ENCODE assay signal across 12 cellular contexts in the genomic region with DNA sequence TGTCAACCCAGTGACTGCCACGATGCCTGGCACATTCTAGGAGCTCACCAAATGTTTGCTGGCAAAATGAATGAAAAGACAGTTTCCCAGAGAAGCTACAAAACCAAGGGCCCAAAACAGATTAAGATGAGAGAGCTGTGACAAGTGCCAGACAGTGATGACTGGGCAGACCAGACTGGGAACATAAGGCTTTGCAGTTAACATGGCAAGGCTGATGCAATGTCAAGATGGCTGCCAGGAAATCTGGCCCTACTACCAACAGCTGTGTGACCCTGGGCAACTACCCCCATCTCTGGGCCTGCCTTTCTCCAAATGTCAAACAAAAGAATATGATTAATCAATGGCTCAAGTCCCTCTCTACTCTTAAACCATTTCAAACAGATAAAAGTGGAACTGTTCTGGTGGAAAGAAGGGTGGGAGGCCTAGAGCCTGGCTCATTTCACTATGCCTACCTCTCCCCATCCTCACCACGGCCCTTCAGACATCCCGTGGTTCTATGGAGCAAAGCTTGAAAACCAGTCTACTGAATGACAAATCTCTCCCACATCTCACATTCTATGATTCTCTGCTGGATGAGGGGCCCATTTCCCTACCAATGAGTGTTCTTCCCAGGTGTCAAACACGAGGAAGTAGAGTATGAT. TPM values are rescaled to one million over a fixed set of nuclear protein-coding genes. Genes with fewer than 3 reads are reported as not detected.
DNase-seq lines count a peak whose midpoint lies in the region; ATAC-seq and TF ChIP-seq lines count a peak whose summit lies in the region.
"Had no signal": no experiment of that assay in that cellular context is flagged by ENCODE, and none has a peak within 500 bp of the region (broad histone marks: within the 10 kb centered on the region; RNA-seq: fewer than 3 reads in every experiment).

No MANE protein-coding gene starts in this region.

- peak overlapping the region; percentile 75 for H3K27ac Mint-ChIP-seq in activated T-cell treated with anti-CD3 and anti-CD28 coated beads, Interleukin-2, amount 50 U/mL, for 72 hours
- peak overlapping the region; percentile 50 for H3K27ac Mint-ChIP-seq in activated B cell treated with CpG ODN at 0.5 μM for 24 hours
- peak overlapping the region; percentile 93 to 94 for H3K27ac Mint-ChIP-seq in stimulated activated naive CD8-positive, alpha-beta T cell treated with anti-CD3 and anti-CD28 coated beads, Interleukin-15, amount 100 ng/mL, for 72 hours

- H3K27me3 ChIP-seq in BE2C: no peaks in the 10 kb centered on the region
- H3K27me3 ChIP-seq: testis had no signal

- peaks cover 6 to 16% of the 10 kb centered on the region in 2 donors for H3K36me3 Mint-ChIP-seq in activated T-cell treated with anti-CD3 and anti-CD28 coated beads, Interleukin-2, amount 50 U/mL, for 72 hours (ENCODE audit: insufficient read depth in 2 of 2)
- peaks cover 73% of the 10 kb centered on the region for H3K36me3 Mint-ChIP-seq in activated B cell treated with CpG ODN at 0.5 μM for 24 hours (ENCODE audit: low read depth)

- H3K4me1 Mint-ChIP-seq in activated T-cell treated with anti-CD3 and anti-CD28 coated beads, Interleukin-2, amount 50 U/mL, for 72 hours (ENCODE audit: low read depth): peaks cover 28% of the 10 kb centered on the region
- H3K4me1 Mint-ChIP-seq in activated B cell treated with CpG ODN at 0.5 μM for 24 hours: peaks cover 67% of the 10 kb centered on the region
- H3K4me1 Mint-ChIP-seq in stimulated activated naive CD8-positive, alpha-beta T cell treated with anti-CD3 and anti-CD28 coated beads, Interleukin-15, amount 100 ng/mL, for 72 hours: peaks cover 40% of the 10 kb centered on the region

- intact Hi-C loops in activated B cell treated with CpG ODN at 0.5 μM for 24 hours (cut with micrococcal nuclease): no loop called here

- H3K4me3 Mint-ChIP-seq in activated T-cell treated with anti-CD3 and anti-CD28 coated beads, Interleukin-2, amount 50 U/mL, for 72 hours: no peak overlapping the region
- no peak overlapping the region for H3K4me3 Mint-ChIP-seq in activated B cell treated with CpG ODN at 0.5 μM for 24 hours
- no peak overlapping the region for H3K4me3 Mint-ChIP-seq in stimulated activated naive CD8-positive, alpha-beta T cell treated with anti-CD3 and anti-CD28 coated beads, Interleukin-15, amount 100 ng/mL, for 72 hours
- H3K4me3 Mint-ChIP-seq: HFFc6; naive thymus-derived CD4-positive, alpha-beta T cell had no signal

- peak in 1 of 2 donors; percentile 24 for DNase-seq in activated T-cell treated with anti-CD3 and anti-CD28 coated beads, Interleukin-2, amount 50 U/mL, for 72 hours
- no peak for DNase-seq in activated T-cell treated with anti-CD3 and anti-CD28 coated beads, Interleukin-2, amount 50 U/mL, for 1 hour
- DNase-seq in activated B cell treated with CpG ODN at 0.5 μM for 24 hours: no peak
- DNase-seq in fibroblast of mammary gland (ENCODE audit: low read depth): peak; percentile 24
- peak in 1 of 2 donors; percentile 22 for DNase-seq in stimulated activated naive CD8-positive, alpha-beta T cell treated with anti-CD3 and anti-CD28 coated beads, Interleukin-15, amount 100 ng/mL, for 72 hours
- no peak for DNase-seq in BE2C
- DNase-seq: HFFc6; naive thymus-derived CD4-positive, alpha-beta T cell; NCI-H1105 treated with DMSO at 0.1 percent for 48 hours; testis had no signal

- no peaks in the 10 kb centered on the region for H3K27me3 Mint-ChIP-seq in activated T-cell treated with anti-CD3 and anti-CD28 coated beads, Interleukin-2, amount 50 U/mL, for 72 hours (ENCODE audit: low read depth)
- H3K27me3 Mint-ChIP-seq in activated B cell treated with CpG ODN at 0.5 μM for 24 hours: no peaks in the 10 kb centered on the region
- no peaks in the 10 kb centered on the region for H3K27me3 Mint-ChIP-seq in stimulated activated naive CD8-positive, alpha-beta T cell treated with anti-CD3 and anti-CD28 coated beads, Interleukin-15, amount 100 ng/mL, for 72 hours
- H3K27me3 Mint-ChIP-seq: naive thymus-derived CD4-positive, alpha-beta T cell had no signal

- peaks cover 17% of the 10 kb centered on the region for H3K36me3 ChIP-seq in BE2C

- no peaks in the 10 kb centered on the region for H3K4me1 ChIP-seq in BE2C

- no peaks in the 10 kb centered on the region for H3K9me3 ChIP-seq in BE2C
- H3K9me3 ChIP-seq: testis had no signal

- ATAC-seq in activated T-cell treated with anti-CD3 and anti-CD28 coated beads, Interleukin-2, amount 50 U/mL, for 72 hours (replicated peaks in 1 of 2): peak; percentile 40 to 79
- ATAC-seq in activated B cell treated with CpG ODN at 0.5 μM for 24 hours (ENCODE audit: low read depth) (no peak), HG03108 (IDR thresholded peaks at IDR 0.05; ENCODE audit: unreplicated experiment) (no peak), GM18517 (IDR thresholded peaks at IDR 0.05; ENCODE audit: unreplicated experiment) (no peak)
- peak; percentile 66 for ATAC-seq in stimulated activated naive CD8-positive, alpha-beta T cell treated with anti-CD3 and anti-CD28 coated beads, Interleukin-15, amount 100 ng/mL, for 72 hours
- ATAC-seq: naive thymus-derived CD4-positive, alpha-beta T cell had no signal

- no peaks in the 10 kb centered on the region for H3K9me3 Mint-ChIP-seq in activated T-cell treated with anti-CD3 and anti-CD28 coated beads, Interleukin-2, amount 50 U/mL, for 72 hours
- no peaks in the 10 kb centered on the region for H3K9me3 Mint-ChIP-seq in activated B cell treated with CpG ODN at 0.5 μM for 24 hours
- H3K9me3 Mint-ChIP-seq in stimulated activated naive CD8-positive, alpha-beta T cell treated with anti-CD3 and anti-CD28 coated beads, Interleukin-15, amount 100 ng/mL, for 72 hours: peaks cover 0 to 4% of the 10 kb centered on the region in 2 donors
- H3K9me3 Mint-ChIP-seq: HFFc6; naive thymus-derived CD4-positive, alpha-beta T cell had no signal

- POLR2A ChIA-PET in activated B cell treated with CpG ODN at 0.5 μM for 24 hours (lab: Charles Lee): interaction anchor here (0.6 to 3.0 kb wide), 3 partner anchors 11 to 62 kb away, joined by 3 to 15 read pairs (median 4); no protein-coding TSS in a partner anchor

- TF ChIP-seq CTCF in activated B cell treated with CpG ODN at 0.5 μM for 24 hours (IDR thresholded peaks at IDR 0.05): no peak
- TF ChIP-seq CTCF in fibroblast of mammary gland (conservative IDR thresholded peaks at IDR 0.05; ENCODE audit: control insufficient read depth, insufficient read depth, low read depth, low read length): no peak
- no peak for TF ChIP-seq CTCF in BE2C (IDR thresholded peaks at IDR 0.05; ENCODE audit: low read depth, low read length)

- CTCF ChIA-PET in activated B cell treated with CpG ODN at 0.5 μM for 24 hours (lab: Charles Lee): no interaction called here

- H3K4me3 ChIP-seq in fibroblast of mammary gland (ENCODE audit: control insufficient read depth, low read depth, low read length) (no peak overlapping the region), BE2C (ENCODE audit: low read depth, low read length) (no peak overlapping the region)
- H3K4me3 ChIP-seq: testis had no signal

RNA-seq across cellular contexts. Expression of a gene that starts 12.8 kb away (rescaled TPM):
- 10 to 100 TPM; 57.9 to 59.8 TPM for total RNA-seq in activated T-cell treated with anti-CD3 and anti-CD28 coated beads, Interleukin-2, amount 50 U/mL, for 72 hours
- 120 and 132 TPM in 2 replicates for total RNA-seq in activated B cell treated with CpG ODN at 0.5 μM for 24 hours
- 77.3 TPM for polyA plus RNA-seq in BE2C (2012; ENCODE audit: insufficient read depth, insufficient read length, low read depth)

Comparison
In these comparisons a context has a peak if more than half of its experiments do, and no peak if none do; other contexts are left out.
1. ATAC-seq: peak in activated T-cell treated with anti-CD3 and anti-CD28 coated beads, Interleukin-2, amount 50 U/mL, for 72 hours (2 of 2) and stimulated activated naive CD8-positive, alpha-beta T cell treated with anti-CD3 and anti-CD28 coated beads, Interleukin-15, amount 100 ng/mL, for 72 hours (single experiment); none in activated B cell treated with CpG ODN at 0.5 μM for 24 hours (single experiment), HG03108 (single experiment) and GM18517 (single experiment).
2. Peak in every context shown above with its lines, with median percentiles within 50 percentile points of each other: H3K27ac Mint-ChIP-seq.